In the genomic region with DNA sequence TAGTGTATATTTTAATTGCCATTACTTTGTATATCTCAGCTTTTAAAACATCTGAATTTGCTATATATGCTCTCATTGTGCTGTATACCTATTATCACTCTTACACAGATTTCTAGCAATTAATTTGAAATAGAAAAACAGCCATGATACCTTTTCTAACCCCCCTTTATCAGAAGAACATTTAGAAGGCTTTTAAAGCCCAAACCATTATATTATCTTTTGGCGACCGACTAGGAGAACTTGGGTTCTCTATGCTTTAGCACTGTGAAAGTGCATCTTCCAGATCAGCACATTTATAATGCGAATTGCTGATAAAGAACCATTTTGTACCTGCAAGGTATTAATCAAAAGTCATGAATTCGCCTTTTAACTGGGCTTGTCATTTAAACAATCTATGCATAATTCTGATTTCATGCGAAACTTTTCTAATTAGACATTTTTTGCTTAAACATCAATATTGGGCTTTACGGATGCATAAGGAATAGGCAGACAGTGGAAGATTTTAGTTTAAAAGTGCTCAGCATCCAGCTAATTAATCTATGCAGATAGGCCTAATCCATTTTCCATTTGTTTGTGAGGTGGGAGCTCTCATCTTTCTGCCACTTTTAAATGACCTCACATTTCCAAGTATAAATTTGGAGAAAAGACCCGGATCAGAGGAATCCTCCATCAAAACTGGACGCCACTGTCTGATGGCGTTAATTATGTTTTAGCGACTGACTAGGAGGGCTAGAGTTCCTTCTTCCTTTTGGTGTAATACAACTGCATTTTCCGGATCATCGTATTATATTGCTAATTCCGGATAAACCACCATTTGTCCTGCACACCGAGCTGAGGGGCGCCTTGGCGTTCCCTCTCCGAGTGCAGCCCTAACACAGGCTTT, we compare ENCODE assay signal across 1 cellular context.
TF ChIP-seq lines count a peak whose summit lies in the region.

No MANE protein-coding gene starts in this region.

TF ChIP-seq in GM12878, 131 proteins besides CTCF, POLR2A, EP300 and RAD21 (continued from another document):
- TF ChIP-seq E4F1 (IDR thresholded peaks at IDR 0.05; ENCODE audit: borderline replicate concordance, partially characterized antibody) (no peak), KAT2A (conservative IDR thresholded peaks at IDR 0.05; ENCODE audit: control insufficient read depth, low read depth, low read length) (no peak), RUNX3 (IDR thresholded peaks at IDR 0.05; ENCODE audit: low read length) (no peak), SIN3A (IDR thresholded peaks at IDR 0.05; ENCODE audit: low read depth, low read length) (no peak), HSF1 (IDR thresholded peaks at IDR 0.05; ENCODE audit: low read depth, low read length) (no peak), SP1 (IDR thresholded peaks at IDR 0.05; ENCODE audit: low read depth, low read length) (no peak)
